ENCODE assay signal across 8 cellular contexts in the genomic region with DNA sequence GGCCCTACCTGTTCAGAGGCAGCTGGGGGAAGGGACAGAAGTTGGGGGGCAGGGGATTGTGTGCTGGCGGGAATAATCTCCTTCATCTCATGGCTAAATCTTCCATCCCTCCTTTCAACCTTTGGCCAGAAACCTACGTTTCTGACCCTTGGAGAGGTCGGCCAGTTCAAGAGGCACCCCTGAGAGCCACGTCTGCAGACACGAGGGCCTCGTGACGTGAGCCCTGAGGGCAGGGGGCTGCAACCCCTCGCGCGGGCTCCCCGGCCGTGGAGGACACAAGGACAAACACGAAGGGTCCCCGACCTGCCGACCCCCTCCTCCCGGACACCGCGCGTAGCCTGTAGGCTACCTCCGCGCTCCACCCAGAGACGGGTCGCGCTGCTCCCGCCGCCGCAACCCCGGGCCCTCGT. TPM values are rescaled to one million over a fixed set of nuclear protein-coding genes. Genes with fewer than 3 reads are reported as not detected.
DNase-seq lines count a peak whose midpoint lies in the region; ATAC-seq lines count a peak whose summit lies in the region.

No MANE protein-coding gene starts in this region.

- no peaks in the 10 kb centered on the region for H3K9me3 ChIP-seq in skeletal muscle satellite cell (replicated peaks; ENCODE audit: low read length)

- peak; percentile 6 for ATAC-seq in HG02623 (IDR thresholded peaks at IDR 0.05; ENCODE audit: unreplicated experiment)
- peak; percentile 16 to 23 for ATAC-seq in left cardiac atrium

- peak overlapping the region; percentile 99 for H3K9ac ChIP-seq in skeletal muscle satellite cell (ENCODE audit: low read depth, low read length)

- peak overlapping the region; percentile 72 for H3K4me3 ChIP-seq in GM08714 (ENCODE audit: low read length)
- peak overlapping the region; percentile 89 for H3K4me3 ChIP-seq in skeletal muscle satellite cell (ENCODE audit: low read length)

- CTCF ChIA-PET in activated CD4-positive, alpha-beta memory T cell treated with anti-CD3 and anti-CD28 coated beads for 36 hours (lab: Charles Lee): no interaction called here

- H3K4me3 Mint-ChIP-seq in activated CD4-positive, alpha-beta memory T cell treated with anti-CD3 and anti-CD28 coated beads for 36 hours: peak overlapping the region; percentile 94

- intact Hi-C loops in activated CD4-positive, alpha-beta memory T cell treated with anti-CD3 and anti-CD28 coated beads for 36 hours (cut with micrococcal nuclease): loop anchor here (2.0 to 5.0 kb wide), 2 partner anchors 65 to 804 kb away; a partner anchor contains a TSS
- intact Hi-C loops in left cardiac atrium (cut with DNase I): no loop called here

- POLR2A ChIA-PET in activated CD4-positive, alpha-beta memory T cell treated with anti-CD3 and anti-CD28 coated beads for 36 hours (lab: Charles Lee): interaction anchor here (0.6 to 0.8 kb wide), 2 partner anchors 99 to 134 kb away, joined by 3 to 4 read pairs; no protein-coding TSS in a partner anchor

- no peaks in the 10 kb centered on the region for H3K27me3 ChIP-seq in skeletal muscle satellite cell (ENCODE audit: control insufficient read depth, insufficient read depth, low read length)

- H3K27me3 Mint-ChIP-seq in activated CD4-positive, alpha-beta memory T cell treated with anti-CD3 and anti-CD28 coated beads for 36 hours: no peaks in the 10 kb centered on the region

- H3K4me1 Mint-ChIP-seq in activated CD4-positive, alpha-beta memory T cell treated with anti-CD3 and anti-CD28 coated beads for 36 hours (ENCODE audit: low read depth): peaks cover 43% of the 10 kb centered on the region

- H3K36me3 Mint-ChIP-seq in activated CD4-positive, alpha-beta memory T cell treated with anti-CD3 and anti-CD28 coated beads for 36 hours: peaks cover 35% of the 10 kb centered on the region

- peak overlapping the region; percentile 100 for H3K4me2 ChIP-seq in skeletal muscle satellite cell (ENCODE audit: low read length)

- peaks cover 30% of the 10 kb centered on the region for H3K4me1 ChIP-seq in skeletal muscle satellite cell (ENCODE audit: control insufficient read depth, insufficient read depth, low read length)

- peaks cover 22% of the 10 kb centered on the region for H3K36me3 ChIP-seq in skeletal muscle satellite cell (ENCODE audit: insufficient read depth, low read length)

- peak overlapping the region; percentile 95 for H3K27ac Mint-ChIP-seq in activated CD4-positive, alpha-beta memory T cell treated with anti-CD3 and anti-CD28 coated beads for 36 hours

- no peak for DNase-seq in activated CD4-positive, alpha-beta memory T cell treated with anti-CD3 and anti-CD28 coated beads for 36 hours
- DNase-seq in left cardiac atrium: peak; percentile 46
- DNase-seq in NCI-H774 (lab: John Stamatoyannopoulos, UW): no peak
- DNase-seq in NCI-H510A (lab: John Stamatoyannopoulos, UW): no peak
- DNase-seq in mucosa of gallbladder (ENCODE audit: low spot score): no peak

- no peaks in the 10 kb centered on the region for H3K9me3 Mint-ChIP-seq in activated CD4-positive, alpha-beta memory T cell treated with anti-CD3 and anti-CD28 coated beads for 36 hours

RNA-seq across cellular contexts. Expression of a gene that starts 0.9 kb away (rescaled TPM):
- 1,000 to 10,000 TPM; 1,415 to 1,438 TPM for total RNA-seq in activated CD4-positive, alpha-beta memory T cell treated with anti-CD3 and anti-CD28 coated beads for 36 hours
- total RNA-seq in left cardiac atrium: 100 to 1,000 TPM; 572 to 598 TPM
- total RNA-seq in skeletal muscle satellite cell (2012; rRNA removed): 2,148 and 2,374 TPM in 2 replicates
- 614 TPM for total RNA-seq in mucosa of gallbladder

RNA-seq across cellular contexts. Expression of a gene that starts 5.3 kb away (rescaled TPM):
- total RNA-seq in activated CD4-positive, alpha-beta memory T cell treated with anti-CD3 and anti-CD28 coated beads for 36 hours: 1 to 10 TPM; 2.1 to 2.4 TPM
- total RNA-seq in left cardiac atrium (under 1 TPM; 0.44 to 0.53 TPM), mucosa of gallbladder (2.9 TPM)
- total RNA-seq in skeletal muscle satellite cell (2012; rRNA removed): 3.0 and 3.5 TPM in 2 replicates

RNA-seq across cellular contexts. Expression of a gene that starts 9.3 kb away (rescaled TPM):
- total RNA-seq in activated CD4-positive, alpha-beta memory T cell treated with anti-CD3 and anti-CD28 coated beads for 36 hours: under 1 TPM; 0.21 to 0.31 TPM
- total RNA-seq in left cardiac atrium: not detected
- total RNA-seq in skeletal muscle satellite cell (2012; rRNA removed): 0.66 and 0.76 TPM in 2 replicates
- not detected for total RNA-seq in mucosa of gallbladder

RNA-seq across cellular contexts. Expression of a gene that starts 22.3 kb away (rescaled TPM):
- total RNA-seq in activated CD4-positive, alpha-beta memory T cell treated with anti-CD3 and anti-CD28 coated beads for 36 hours: 10 to 100 TPM in 1 of 2 experiments, 1 to 10 TPM in 1; 8.3 to 10.7 TPM
- total RNA-seq in left cardiac atrium: 10 to 100 TPM; 13.2 to 25.0 TPM
- 15.5 and 26.6 TPM in 2 replicates for total RNA-seq in skeletal muscle satellite cell (2012; rRNA removed)
- 13.9 TPM for total RNA-seq in mucosa of gallbladder

RNA-seq across cellular contexts. Expression of a gene that starts 23.6 kb away (rescaled TPM):
- under 1 TPM; 0.31 to 0.93 TPM for total RNA-seq in activated CD4-positive, alpha-beta memory T cell treated with anti-CD3 and anti-CD28 coated beads for 36 hours
- total RNA-seq in left cardiac atrium (under 1 TPM; 0.37 to 0.41 TPM), mucosa of gallbladder (3.5 TPM)
- total RNA-seq in skeletal muscle satellite cell (2012; rRNA removed): 0.22 and 0.51 TPM in 2 replicates
